Comparison of ENCODE assay signal across 9 cellular contexts in genomic region chr3:196499807-196500524, GRCh38. TPM values are rescaled to one million over a fixed set of nuclear protein-coding genes. Genes with fewer than 3 reads are reported as not detected.
DNase-seq lines count a peak whose midpoint lies in the region; ATAC-seq and TF ChIP-seq lines count a peak whose summit lies in the region.
"Had no signal": no experiment of that assay in that cellular context is flagged by ENCODE, and none has a peak within 500 bp of the region (broad histone marks: within the 10 kb centered on the region; RNA-seq: fewer than 3 reads in every experiment).

No MANE protein-coding gene starts in this region.

- H3K4me1 Mint-ChIP-seq in activated naive CD8-positive, alpha-beta T cell treated with anti-CD3 and anti-CD28 coated beads, Interleukin-2, amount 10 ng/mL, durations not matched to agents 7 days and 5 days: peaks cover 33% of the 10 kb centered on the region

- in situ Hi-C loops in transverse colon (cut with MboI; ENCODE audit: low pct_ligation_motif_present in 1 of 4, low pct_unique_long_range_greater_than_20kb in 1 of 4, low sequenced_read_pairs in 3 of 4): loop anchor here in 2 of 4 donors (25.0 kb wide), 1 partner anchor 238 kb away; no protein-coding TSS in a partner anchor

- H3K4me3 ChIP-seq in right lobe of liver: peak overlapping the region; percentile 86 to 95 (median 95)
- H3K4me3 ChIP-seq in transverse colon: peak overlapping the region in 3 of 4 donors; percentile 81 to 93 (median 90)

- DNase-seq in activated effector memory CD4-positive, alpha-beta T cell treated with anti-CD3 and anti-CD28 coated beads, Interleukin-2, amount 50 U/mL, for 16 hours: peak; percentile 66
- DNase-seq in activated effector memory CD4-positive, alpha-beta T cell treated with Interleukin-2 at 50 U/mL for 16 hours: no peak
- DNase-seq in activated naive CD8-positive, alpha-beta T cell treated with anti-CD3 and anti-CD28 coated beads, Interleukin-2, amount 10 ng/mL, durations not matched to agents 7 days and 5 days: no peak
- DNase-seq in right lobe of liver: no peak
- DNase-seq in transverse colon: no peak
- no peak for DNase-seq in SHP77 treated with DMSO at 0.1 percent for 48 hours (lab: John Stamatoyannopoulos, UW)

- peak overlapping the region; percentile 99 for H3K4me3 Mint-ChIP-seq in activated naive CD8-positive, alpha-beta T cell treated with anti-CD3 and anti-CD28 coated beads, Interleukin-2, amount 10 ng/mL, durations not matched to agents 7 days and 5 days

- H3K27ac Mint-ChIP-seq in activated naive CD8-positive, alpha-beta T cell treated with anti-CD3 and anti-CD28 coated beads, Interleukin-2, amount 10 ng/mL, durations not matched to agents 7 days and 5 days: peak overlapping the region; percentile 64

- H3K27me3 ChIP-seq in right lobe of liver (no peaks in the 10 kb centered on the region), transverse colon (no peaks in the 10 kb centered on the region)

- peak overlapping the region in 1 of 3 donors; percentile 47 for H3K27ac ChIP-seq in right lobe of liver
- peak overlapping the region in 3 of 4 donors; percentile 96 to 99 (median 98) for H3K27ac ChIP-seq in transverse colon

- TF ChIP-seq CTCF in right lobe of liver (IDR thresholded peaks at IDR 0.05) (no peak), transverse colon (IDR thresholded peaks at IDR 0.05) (no peak)

- intact Hi-C loops in right lobe of liver (cut with DNase I): no loop called here
- intact Hi-C loops in transverse colon (cut with DNase I; ENCODE audit: low total_unique reads): loop anchor here (10.0 kb wide), 1 partner anchor 65 kb away; the partner anchor contains the start of gene UBXN7

- WGBS in right lobe of liver (ENCODE audit: insufficient coverage, low coverage, low lambda C conversion rate, missing lambda C conversion rate): 57% methylated on average over 8 of the region's 11 CpGs
- 68 to 93% methylated on average over 11 of the region's 11 CpGs for WGBS in transverse colon (ENCODE audit: low coverage in 1 of 2), 2 donors

- H3K36me3 ChIP-seq in right lobe of liver (no peaks in the 10 kb centered on the region), transverse colon (no peaks in the 10 kb centered on the region)

- POLR2A ChIA-PET in activated naive CD8-positive, alpha-beta T cell treated with anti-CD3 and anti-CD28 coated beads, Interleukin-2, amount 10 ng/mL, durations not matched to agents 7 days and 5 days (lab: Charles Lee): no interaction called here

- peaks cover 2% of the 10 kb centered on the region for H3K9me3 Mint-ChIP-seq in activated naive CD8-positive, alpha-beta T cell treated with anti-CD3 and anti-CD28 coated beads, Interleukin-2, amount 10 ng/mL, durations not matched to agents 7 days and 5 days

- no peaks in the 10 kb centered on the region for H3K9me3 ChIP-seq in right lobe of liver
- no peaks in the 10 kb centered on the region for H3K9me3 ChIP-seq in transverse colon

- H3K4me1 ChIP-seq in right lobe of liver (peaks cover 0 to 13% (median 2%) of the 10 kb centered on the region in 4 donors), transverse colon (peaks cover 0 to 39% (median 18%) of the 10 kb centered on the region in 4 donors)

- peaks cover 48% of the 10 kb centered on the region for H3K36me3 Mint-ChIP-seq in activated naive CD8-positive, alpha-beta T cell treated with anti-CD3 and anti-CD28 coated beads, Interleukin-2, amount 10 ng/mL, durations not matched to agents 7 days and 5 days

- H3K27me3 Mint-ChIP-seq in activated naive CD8-positive, alpha-beta T cell treated with anti-CD3 and anti-CD28 coated beads, Interleukin-2, amount 10 ng/mL, durations not matched to agents 7 days and 5 days: no peaks in the 10 kb centered on the region

- TF ChIP-seq POLR2A in right lobe of liver (IDR thresholded peaks at IDR 0.05): no peak
- TF ChIP-seq POLR2A in transverse colon (IDR thresholded peaks at IDR 0.05): no peak

- TF ChIP-seq EP300 in transverse colon (IDR thresholded peaks at IDR 0.05; ENCODE audit: low read depth): no peak

- no peak for ATAC-seq in activated naive CD8-positive, alpha-beta T cell treated with anti-CD3 and anti-CD28 coated beads, Interleukin-2, amount 10 ng/mL, durations not matched to agents 7 days and 5 days (ENCODE audit: low read depth)
- ATAC-seq in right lobe of liver (no peak), HG03469 (IDR thresholded peaks at IDR 0.05; ENCODE audit: unreplicated experiment) (no peak), HG02588 (IDR thresholded peaks at IDR 0.05; ENCODE audit: unreplicated experiment) (no peak)

RNA-seq across cellular contexts. Expression of gene RNF168, which starts 3.6 kb away (rescaled TPM):
- total RNA-seq in activated naive CD8-positive, alpha-beta T cell treated with anti-CD3 and anti-CD28 coated beads, Interleukin-2, amount 10 ng/mL, durations not matched to agents 7 days and 5 days: 10 to 100 TPM; 46.9 to 48.4 TPM
- total RNA-seq in right lobe of liver (10 to 100 TPM in 3 of 6 experiments, 1 to 10 TPM in 3; 7.5 to 14.2 (median 11.4) TPM), transverse colon (100 to 1,000 TPM in 1 of 4 donors, 10 to 100 TPM in 3; 17.3 to 221 (median 19.5) TPM)

RNA-seq across cellular contexts. Expression of gene SMCO1, which starts 15.2 kb away (rescaled TPM):
- total RNA-seq in activated naive CD8-positive, alpha-beta T cell treated with anti-CD3 and anti-CD28 coated beads, Interleukin-2, amount 10 ng/mL, durations not matched to agents 7 days and 5 days: not detected
- total RNA-seq in right lobe of liver: not detected
- not detected for total RNA-seq in transverse colon
- total RNA-seq: SK-MEL-5 had no signal
